Comparison of ENCODE assay signal across 2 cellular contexts in genomic region chr1:36638268-36638667, GRCh38.
TF ChIP-seq lines count a peak whose summit lies in the region.

No MANE protein-coding gene starts in this region.

TF ChIP-seq in SK-N-SH, 30 proteins besides CTCF, POLR2A, EP300 and RAD21 (continued from another document):
- no peak for TF ChIP-seq ZBTB33 (IDR thresholded peaks at IDR 0.05; ENCODE audit: borderline replicate concordance, low read depth)

TF ChIP-seq in SK-N-SH treated with all-trans-retinoic acid at 6 μM for 48 hours, 23 proteins besides CTCF, POLR2A, EP300 and RAD21 (continued from another document):
- TF ChIP-seq, protein P1, sequence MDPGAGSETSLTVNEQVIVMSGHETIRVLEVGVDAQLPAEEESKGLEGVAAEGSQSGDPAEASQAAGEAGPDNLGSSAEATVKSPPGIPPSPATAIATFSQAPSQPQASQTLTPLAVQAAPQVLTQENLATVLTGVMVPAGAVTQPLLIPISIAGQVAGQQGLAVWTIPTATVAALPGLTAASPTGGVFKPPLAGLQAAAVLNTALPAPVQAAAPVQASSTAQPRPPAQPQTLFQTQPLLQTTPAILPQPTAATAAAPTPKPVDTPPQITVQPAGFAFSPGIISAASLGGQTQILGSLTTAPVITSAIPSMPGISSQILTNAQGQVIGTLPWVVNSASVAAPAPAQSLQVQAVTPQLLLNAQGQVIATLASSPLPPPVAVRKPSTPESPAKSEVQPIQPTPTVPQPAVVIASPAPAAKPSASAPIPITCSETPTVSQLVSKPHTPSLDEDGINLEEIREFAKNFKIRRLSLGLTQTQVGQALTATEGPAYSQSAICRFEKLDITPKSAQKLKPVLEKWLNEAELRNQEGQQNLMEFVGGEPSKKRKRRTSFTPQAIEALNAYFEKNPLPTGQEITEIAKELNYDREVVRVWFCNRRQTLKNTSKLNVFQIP (CRISPR knock-in tag; IDR thresholded peaks at IDR 0.05; ENCODE audit: borderline replicate concordance, low read depth): no peak
- no peak for TF ChIP-seq ISL1 (CRISPR knock-in tag; IDR thresholded peaks at IDR 0.05)
- TF ChIP-seq ZNF565 (CRISPR knock-in tag; conservative IDR thresholded peaks at IDR 0.05; ENCODE audit: low read depth): no peak
- no peak for TF ChIP-seq SNAI2 (CRISPR knock-in tag; IDR thresholded peaks at IDR 0.05)
- TF ChIP-seq, protein P2, sequence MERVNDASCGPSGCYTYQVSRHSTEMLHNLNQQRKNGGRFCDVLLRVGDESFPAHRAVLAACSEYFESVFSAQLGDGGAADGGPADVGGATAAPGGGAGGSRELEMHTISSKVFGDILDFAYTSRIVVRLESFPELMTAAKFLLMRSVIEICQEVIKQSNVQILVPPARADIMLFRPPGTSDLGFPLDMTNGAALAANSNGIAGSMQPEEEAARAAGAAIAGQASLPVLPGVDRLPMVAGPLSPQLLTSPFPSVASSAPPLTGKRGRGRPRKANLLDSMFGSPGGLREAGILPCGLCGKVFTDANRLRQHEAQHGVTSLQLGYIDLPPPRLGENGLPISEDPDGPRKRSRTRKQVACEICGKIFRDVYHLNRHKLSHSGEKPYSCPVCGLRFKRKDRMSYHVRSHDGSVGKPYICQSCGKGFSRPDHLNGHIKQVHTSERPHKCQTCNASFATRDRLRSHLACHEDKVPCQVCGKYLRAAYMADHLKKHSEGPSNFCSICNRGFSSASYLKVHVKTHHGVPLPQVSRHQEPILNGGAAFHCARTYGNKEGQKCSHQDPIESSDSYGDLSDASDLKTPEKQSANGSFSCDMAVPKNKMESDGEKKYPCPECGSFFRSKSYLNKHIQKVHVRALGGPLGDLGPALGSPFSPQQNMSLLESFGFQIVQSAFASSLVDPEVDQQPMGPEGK (CRISPR knock-in tag; IDR thresholded peaks at IDR 0.05; ENCODE audit: borderline replicate concordance): no peak
